Comparison of ENCODE assay signal across 11 cellular contexts in the genomic region with DNA sequence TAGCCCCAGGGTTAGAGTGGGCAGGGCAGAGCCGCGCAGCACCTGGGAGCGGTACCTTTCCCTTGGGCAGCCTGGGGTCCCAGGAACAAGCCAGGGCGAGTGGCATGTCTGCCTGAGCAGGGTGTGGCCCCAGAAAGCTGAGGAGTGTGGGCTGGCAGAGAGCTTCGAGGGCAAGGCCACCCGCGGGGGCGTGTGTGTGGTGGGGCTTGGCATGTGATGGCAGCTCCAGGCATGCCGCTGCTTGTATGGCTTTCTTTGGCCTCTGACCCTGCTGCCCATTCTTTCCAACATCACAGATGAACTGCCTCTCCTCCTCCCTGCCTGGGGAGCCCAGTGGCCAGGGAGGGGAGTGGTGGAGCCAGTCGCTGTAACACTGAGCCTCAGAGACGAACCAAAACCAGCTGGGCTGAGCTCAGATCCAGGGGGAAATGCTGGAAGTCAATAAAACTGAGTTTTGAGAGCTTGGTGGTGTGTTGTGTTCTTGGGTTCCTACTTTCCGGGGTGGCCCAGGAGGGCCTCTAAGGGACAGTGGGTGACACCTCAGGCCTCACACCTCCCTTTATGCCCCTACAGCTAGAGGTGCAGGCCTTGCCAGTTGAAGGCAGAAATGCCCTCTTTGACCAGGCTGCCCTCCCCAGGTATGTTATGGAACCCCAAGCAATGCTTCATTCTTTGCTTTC. TPM values are rescaled to one million over a fixed set of nuclear protein-coding genes. Genes with fewer than 3 reads are reported as not detected.
DNase-seq lines count a peak whose midpoint lies in the region; ATAC-seq, FAIRE-seq and TF ChIP-seq lines count a peak whose summit lies in the region.
"Had no signal": no experiment of that assay in that cellular context is flagged by ENCODE, and none has a peak within 500 bp of the region (broad histone marks: within the 10 kb centered on the region; RNA-seq: fewer than 3 reads in every experiment).

No MANE protein-coding gene starts in this region.

- peaks cover 11 to 20% (median 18%) of the 10 kb centered on the region in 4 donors for H3K4me1 Mint-ChIP-seq in naive thymus-derived CD8-positive, alpha-beta T cell

- H3K79me2 ChIP-seq in HepG2 (ENCODE audit: insufficient read depth, low read length), result no peaks in the 10 kb centered on the region

- no peak for TF ChIP-seq POLR2A in HepG2 (IDR thresholded peaks at IDR 0.05; ENCODE audit: insufficient read depth in 1 of 2, low read depth in 2 of 2, low read length in 2 of 2)
- TF ChIP-seq POLR2A in right lobe of liver (IDR thresholded peaks at IDR 0.05), result no peak

- no peak overlapping the region for H3K9ac ChIP-seq in HepG2 (ENCODE audit: insufficient read depth, low read depth, low read length)

- H3K27me3 ChIP-seq in HepG2 (ENCODE audit: control insufficient read depth in 1 of 2, insufficient read depth in 2 of 2, low read length in 2 of 2) (peaks cover 0 to 15% of the 10 kb centered on the region in 2 experiments; a peak in 4 of 5 replicates), right lobe of liver (no peaks in the 10 kb centered on the region), bronchial epithelial cell (ENCODE audit: control insufficient read depth, insufficient read depth, low read length) (no peaks in the 10 kb centered on the region)

- intact Hi-C loops in HepG2 (cut with micrococcal nuclease; ENCODE audit: unreplicated experiment), result no loop called here
- intact Hi-C loops in right lobe of liver (cut with DNase I), result no loop called here

- TF ChIP-seq EP300 in HepG2 (IDR thresholded peaks at IDR 0.05; ENCODE audit: low read depth in 2 of 2, low read length in 2 of 2) (no peak), HepG2 (CRISPR knock-in tag; IDR thresholded peaks at IDR 0.05; ENCODE audit: borderline replicate concordance) (no peak)

- no peak overlapping the region for H2AFZ ChIP-seq in HepG2 (ENCODE audit: low read length)

- H3K4me2 ChIP-seq in HepG2 (ENCODE audit: low read depth, low read length), result no peak overlapping the region

- no peaks in the 10 kb centered on the region for H3K27me3 Mint-ChIP-seq in naive thymus-derived CD8-positive, alpha-beta T cell

- TSS peak; percentile 57 for BruUV-seq in HepG2 (replicated peaks; lab: Mats Ljungman, UMichigan)

- H3K36me3 Mint-ChIP-seq in naive thymus-derived CD8-positive, alpha-beta T cell, result peaks cover 4 to 36% (median 10%) of the 10 kb centered on the region in 3 donors

- H3K36me3 ChIP-seq in HepG2 (replicated peaks in 1 of 2; ENCODE audit: control insufficient read depth in 1 of 2, insufficient read depth in 2 of 2, low read length in 2 of 2) (peaks cover 4 to 10% of the 10 kb centered on the region in 2 experiments; a peak in 4 of 5 replicates), right lobe of liver (peaks cover 0 to 40% (median 10%) of the 10 kb centered on the region in 4 donors), bronchial epithelial cell (ENCODE audit: control insufficient read depth, insufficient read depth, low read length) (peaks cover 20% of the 10 kb centered on the region)

- no peaks in the 10 kb centered on the region for H4K20me1 ChIP-seq in HepG2 (ENCODE audit: insufficient read depth, low read length)

- CTCF ChIA-PET in HepG2 (lab: Yijun Ruan, JAX; ENCODE audit: low intra/inter-chr PET ratio, low total read pairs), result no interaction called here

- POLR2A ChIA-PET in HepG2 (lab: Yijun Ruan, JAX), result interaction anchor here (0.9 to 3.0 kb wide), 9 partner anchors 8 to 196 kb away, joined by 3 to 14 read pairs (median 5); partner anchors contain the start of genes CNPPD1, DNAJB2, GLB1L and STK16
- POLR2A ChIA-PET in naive thymus-derived CD8-positive, alpha-beta T cell (lab: Charles Lee), result interaction anchor here (0.9 to 1.2 kb wide), 3 partner anchors 8 to 57 kb away, joined by 3 to 5 read pairs (median 3); partner anchors contain the start of genes ANKZF1 and ATG9A

- WGBS in HepG2 (ENCODE audit: low lambda C conversion rate), result 90% methylated on average over 12 of the region's 12 CpGs
- no CpG with 5 or more reads among the region's 12 CpGs for WGBS in right lobe of liver (ENCODE audit: insufficient coverage, low coverage, low lambda C conversion rate, missing lambda C conversion rate)

- H3K4me3 Mint-ChIP-seq in naive thymus-derived CD8-positive, alpha-beta T cell, result no peak overlapping the region

- TF ChIP-seq CTCF in HepG2 (CRISPR knock-in tag; IDR thresholded peaks at IDR 0.05), result no peak
- TF ChIP-seq CTCF in right lobe of liver (IDR thresholded peaks at IDR 0.05), result no peak
- no peak for TF ChIP-seq CTCF in bronchial epithelial cell (IDR thresholded peaks at IDR 0.05; ENCODE audit: insufficient read depth, low read length, severe bottlenecking)

- TF ChIP-seq RAD21 in HepG2 (CRISPR knock-in tag; IDR thresholded peaks at IDR 0.05), result no peak

- in situ Hi-C loops in HepG2 (cut with HindIII; ENCODE audit: extremely low pct_ligation_motif_present, low pct_unique_long_range_greater_than_20kb), result no loop called here

- peak overlapping the region in 7 of 10 donors; percentile 43 to 82 (median 80) for H3K27ac Mint-ChIP-seq in naive thymus-derived CD8-positive, alpha-beta T cell

- H3K4me1 ChIP-seq in HepG2 (ENCODE audit: insufficient read depth, low read length) (peaks cover 11% of the 10 kb centered on the region; the same call in 1 of the 2 replicates), right lobe of liver (no peaks in the 10 kb centered on the region)

- H3K9me3 ChIP-seq in HepG2 (ENCODE audit: low read length) (no peaks in the 10 kb centered on the region), right lobe of liver (no peaks in the 10 kb centered on the region)

- FAIRE-seq in HepG2 (lab: Jason Lieb, UNC), result no peak
- FAIRE-seq in bronchial epithelial cell (lab: Jason Lieb, UNC), result peak; percentile 75

- H3K27ac ChIP-seq in HepG2 (ENCODE audit: extremely low read length, insufficient read depth, low read length) (no peak overlapping the region), right lobe of liver (no peak overlapping the region)

- H3K4me3 ChIP-seq in HepG2 (replicated peaks in 1 of 3; ENCODE audit: insufficient read depth in 1 of 3, low read depth in 2 of 3, low read length in 3 of 3) (no peak overlapping the region), right lobe of liver (no peak overlapping the region), bronchial epithelial cell (ENCODE audit: low read depth, low read length) (no peak overlapping the region)

- DNase-seq in HepG2 (ENCODE audit: low spot score) (no peak), right lobe of liver (no peak), bronchial epithelial cell (ENCODE audit: low read depth) (peak; percentile 85), RPMI8226 (no peak)
- DNase-seq in naive thymus-derived CD8-positive, alpha-beta T cell, result no peak
- no peak for DNase-seq in activated CD4-positive, CD25-positive, alpha-beta regulatory T cell treated with anti-CD3 and anti-CD28 coated beads, Interleukin-2, amount 50 U/mL, for 72 hours
- DNase-seq: activated CD4-positive, alpha-beta T cell treated with anti-CD3 and anti-CD28 coated beads, Interleukin-2, amount 50 U/mL, for 48 hours; AML-193; NK-92 treated with Interleukin-12 subunit alpha and Interleukin-12 subunit beta, amount 100 ng/mL, for 24 hours had no signal

- no peak; the same call in 2 of the 3 replicates for ATAC-seq in HepG2
- ATAC-seq in right lobe of liver, result no peak
- peak; percentile 26 to 31 for ATAC-seq in naive thymus-derived CD8-positive, alpha-beta T cell
- no peak for ATAC-seq in HG03135 (IDR thresholded peaks at IDR 0.05; ENCODE audit: unreplicated experiment)
- no peak for ATAC-seq in GM21737 (IDR thresholded peaks at IDR 0.05; ENCODE audit: unreplicated experiment)

- no peaks in the 10 kb centered on the region for H3K9me3 Mint-ChIP-seq in naive thymus-derived CD8-positive, alpha-beta T cell

RNA-seq across cellular contexts. Expression of gene DNAJB2, which starts 7.4 kb away (rescaled TPM):
- total RNA-seq in HepG2 (2016; rRNA removed; fragmentation: Illumina TruSeq; extraction: Trizol) (18.6 and 21.3 TPM in 2 replicates), right lobe of liver (10 to 100 TPM; 32.6 to 52.1 (median 39.9) TPM), bronchial epithelial cell (57.6 and 60.0 TPM in 2 replicates)
- 11.0 and 12.3 TPM in 2 replicates for total RNA-seq in HepG2 (2016; cell fraction: cytosol; rRNA removed; fragmentation: Illumina TruSeq; extraction: Trizol; ENCODE audit: low read depth)
- total RNA-seq in HepG2 (2016; cell fraction: insoluble cytoplasmic fraction; rRNA removed; fragmentation: Illumina TruSeq; extraction: Trizol), result 17.1 and 21.1 TPM in 2 replicates
- total RNA-seq in HepG2 (2016; cell fraction: membrane; rRNA removed; fragmentation: Illumina TruSeq; extraction: Trizol), result 18.1 and 22.0 TPM in 2 replicates
- 14.6 and 15.9 TPM in 2 replicates for total RNA-seq in HepG2 (2016; cell fraction: nucleus; rRNA removed; fragmentation: Illumina TruSeq; extraction: Trizol)
- 31.1 and 55.2 TPM in 2 replicates for polyA plus RNA-seq in HepG2 (2011; rRNA removed)
- polyA plus RNA-seq in HepG2 (2011; cell fraction: cytosol; rRNA removed), result 30.3 and 35.7 TPM in 2 replicates
- 135 and 143 TPM in 2 replicates for polyA plus RNA-seq in HepG2 (2011; cell fraction: nucleus; rRNA removed)
- polyA plus RNA-seq in HepG2 (2012), result 29.8 and 56.4 TPM in 2 replicates
- polyA plus RNA-seq in HepG2 (2016; cell fraction: cytosol; fragmentation: Illumina TruSeq; extraction: Trizol; ENCODE audit: low read depth), result 12.6 and 15.8 TPM in 2 replicates
- polyA plus RNA-seq in HepG2 (2016; cell fraction: insoluble cytoplasmic fraction; fragmentation: Illumina TruSeq; extraction: Trizol; ENCODE audit: low read depth), result 26.8 and 30.7 TPM in 2 replicates
- 23.9 and 24.2 TPM in 2 replicates for polyA plus RNA-seq in HepG2 (2016; cell fraction: membrane; fragmentation: Illumina TruSeq; extraction: Trizol; ENCODE audit: low read depth)
- polyA plus RNA-seq in HepG2 (2016; cell fraction: nucleus; fragmentation: Illumina TruSeq; extraction: Trizol; ENCODE audit: insufficient read depth, low read depth), result 42.9 and 50.3 TPM in 2 replicates
- polyA minus RNA-seq in HepG2 (2011; rRNA and poly(A)+ RNA removed; ENCODE audit: low replicate concordance), result 17.7 and 40.8 TPM in 2 replicates
- 14.7 and 20.1 TPM in 2 replicates for polyA minus RNA-seq in HepG2 (2011; cell fraction: cytosol; rRNA and poly(A)+ RNA removed)
- polyA minus RNA-seq in HepG2 (2011; cell fraction: nucleus; rRNA and poly(A)+ RNA removed), result 23.2 and 30.5 TPM in 2 replicates
- 100 to 1,000 TPM; 102 to 105 TPM for total RNA-seq in naive thymus-derived CD8-positive, alpha-beta T cell
- polyA plus RNA-seq in naive thymus-derived CD8-positive, alpha-beta T cell, result 1 to 10 TPM; 5.0 to 6.6 (median 5.9) TPM

RNA-seq across cellular contexts. Expression of gene PTPRN, which starts 22.6 kb away (rescaled TPM):
- total RNA-seq in HepG2 (2016; rRNA removed; fragmentation: Illumina TruSeq; extraction: Trizol) (not detected in 2 replicates), right lobe of liver (under 1 TPM in 1 of 6 experiments, not detected in 5; 0.31 TPM), bronchial epithelial cell (0.13 and 1.3 TPM in 2 replicates)
- not detected in 2 replicates for total RNA-seq in HepG2 (2016; cell fraction: cytosol; rRNA removed; fragmentation: Illumina TruSeq; extraction: Trizol; ENCODE audit: low read depth)
- total RNA-seq in HepG2 (2016; cell fraction: insoluble cytoplasmic fraction; rRNA removed; fragmentation: Illumina TruSeq; extraction: Trizol), result not detected in 2 replicates
- total RNA-seq in HepG2 (2016; cell fraction: membrane; rRNA removed; fragmentation: Illumina TruSeq; extraction: Trizol), result not detected in 2 replicates
- not detected in 2 replicates for total RNA-seq in HepG2 (2016; cell fraction: nucleus; rRNA removed; fragmentation: Illumina TruSeq; extraction: Trizol)
- 0.24 and 0.26 TPM in 2 replicates for polyA plus RNA-seq in HepG2 (2011; rRNA removed)
- polyA plus RNA-seq in HepG2 (2011; cell fraction: cytosol; rRNA removed), result 0.05 and 0.10 TPM in 2 replicates
- 0.08 and 0.12 TPM in 2 replicates for polyA plus RNA-seq in HepG2 (2011; cell fraction: nucleus; rRNA removed)
- polyA plus RNA-seq in HepG2 (2012), result 0.51 and 0.74 TPM in 2 replicates
- not detected in 2 replicates for polyA plus RNA-seq in HepG2 (2016; cell fraction: cytosol; fragmentation: Illumina TruSeq; extraction: Trizol; ENCODE audit: low read depth)
- polyA plus RNA-seq in HepG2 (2016; cell fraction: insoluble cytoplasmic fraction; fragmentation: Illumina TruSeq; extraction: Trizol; ENCODE audit: low read depth), result not detected in 2 replicates
- polyA plus RNA-seq in HepG2 (2016; cell fraction: membrane; fragmentation: Illumina TruSeq; extraction: Trizol; ENCODE audit: low read depth), result not detected in 2 replicates
- polyA plus RNA-seq in HepG2 (2016; cell fraction: nucleus; fragmentation: Illumina TruSeq; extraction: Trizol; ENCODE audit: insufficient read depth, low read depth), result not detected in 2 replicates
- 0.06 TPM in 1 of 2 replicates, not detected in the other for polyA minus RNA-seq in HepG2 (2011; rRNA and poly(A)+ RNA removed; ENCODE audit: low replicate concordance)
- not detected in 2 replicates for polyA minus RNA-seq in HepG2 (2011; cell fraction: cytosol; rRNA and poly(A)+ RNA removed)
- not detected in 2 replicates for polyA minus RNA-seq in HepG2 (2011; cell fraction: nucleus; rRNA and poly(A)+ RNA removed)
- total RNA-seq in naive thymus-derived CD8-positive, alpha-beta T cell, result not detected
- under 1 TPM in 2 of 3 donors, not detected in 1; 0.27 to 0.31 TPM for polyA plus RNA-seq in naive thymus-derived CD8-positive, alpha-beta T cell

RNA-seq across cellular contexts. Expression of gene TUBA4A, which starts 32.9 kb away (rescaled TPM):
- total RNA-seq in HepG2 (2016; rRNA removed; fragmentation: Illumina TruSeq; extraction: Trizol) (0.97 and 1.3 TPM in 2 replicates), right lobe of liver (100 to 1,000 TPM in 1 of 6 experiments, 10 to 100 TPM in 5; 14.9 to 114 (median 35.6) TPM), bronchial epithelial cell (47.9 and 68.7 TPM in 2 replicates)
- 0.10 and 0.18 TPM in 2 replicates for total RNA-seq in HepG2 (2016; cell fraction: cytosol; rRNA removed; fragmentation: Illumina TruSeq; extraction: Trizol; ENCODE audit: low read depth)
- total RNA-seq in HepG2 (2016; cell fraction: insoluble cytoplasmic fraction; rRNA removed; fragmentation: Illumina TruSeq; extraction: Trizol), result 1.2 and 2.1 TPM in 2 replicates
- total RNA-seq in HepG2 (2016; cell fraction: membrane; rRNA removed; fragmentation: Illumina TruSeq; extraction: Trizol), result 0.34 and 0.52 TPM in 2 replicates
- 0.78 and 0.81 TPM in 2 replicates for total RNA-seq in HepG2 (2016; cell fraction: nucleus; rRNA removed; fragmentation: Illumina TruSeq; extraction: Trizol)
- 12.7 and 19.5 TPM in 2 replicates for polyA plus RNA-seq in HepG2 (2011; rRNA removed)
- polyA plus RNA-seq in HepG2 (2011; cell fraction: cytosol; rRNA removed), result 10.0 and 11.2 TPM in 2 replicates
- 37.1 and 38.2 TPM in 2 replicates for polyA plus RNA-seq in HepG2 (2011; cell fraction: nucleus; rRNA removed)
- 15.6 and 17.6 TPM in 2 replicates for polyA plus RNA-seq in HepG2 (2012)
- 0.87 and 1.3 TPM in 2 replicates for polyA plus RNA-seq in HepG2 (2016; cell fraction: cytosol; fragmentation: Illumina TruSeq; extraction: Trizol; ENCODE audit: low read depth)
- polyA plus RNA-seq in HepG2 (2016; cell fraction: insoluble cytoplasmic fraction; fragmentation: Illumina TruSeq; extraction: Trizol; ENCODE audit: low read depth), result 2.8 TPM in 2 replicates
- 0.76 and 1.1 TPM in 2 replicates for polyA plus RNA-seq in HepG2 (2016; cell fraction: membrane; fragmentation: Illumina TruSeq; extraction: Trizol; ENCODE audit: low read depth)
- polyA plus RNA-seq in HepG2 (2016; cell fraction: nucleus; fragmentation: Illumina TruSeq; extraction: Trizol; ENCODE audit: insufficient read depth, low read depth), result 1.9 and 3.4 TPM in 2 replicates
- 6.5 and 116 TPM in 2 replicates for polyA minus RNA-seq in HepG2 (2011; rRNA and poly(A)+ RNA removed; ENCODE audit: low replicate concordance)
- 1.8 and 2.1 TPM in 2 replicates for polyA minus RNA-seq in HepG2 (2011; cell fraction: cytosol; rRNA and poly(A)+ RNA removed)
- polyA minus RNA-seq in HepG2 (2011; cell fraction: nucleus; rRNA and poly(A)+ RNA removed), result 2.0 and 3.0 TPM in 2 replicates
- total RNA-seq in naive thymus-derived CD8-positive, alpha-beta T cell, result 100 to 1,000 TPM; 143 to 144 TPM
- 100 to 1,000 TPM; 107 to 275 (median 122) TPM for polyA plus RNA-seq in naive thymus-derived CD8-positive, alpha-beta T cell

RNA-seq across cellular contexts. Expression of gene TUBA4B, which starts 33.5 kb away (rescaled TPM):
- total RNA-seq in HepG2 (2016; rRNA removed; fragmentation: Illumina TruSeq; extraction: Trizol), result 0.18 and 0.29 TPM in 2 replicates
- total RNA-seq in HepG2 (2016; cell fraction: cytosol; rRNA removed; fragmentation: Illumina TruSeq; extraction: Trizol; ENCODE audit: low read depth), result 0.30 and 0.35 TPM in 2 replicates
- 0.18 and 0.24 TPM in 2 replicates for total RNA-seq in HepG2 (2016; cell fraction: insoluble cytoplasmic fraction; rRNA removed; fragmentation: Illumina TruSeq; extraction: Trizol)
- total RNA-seq in HepG2 (2016; cell fraction: membrane; rRNA removed; fragmentation: Illumina TruSeq; extraction: Trizol), result 0.34 and 0.41 TPM in 2 replicates
- 0.28 TPM in 1 of 2 replicates, not detected in the other for total RNA-seq in HepG2 (2016; cell fraction: nucleus; rRNA removed; fragmentation: Illumina TruSeq; extraction: Trizol)
- 0.18 and 0.22 TPM in 2 replicates for polyA plus RNA-seq in HepG2 (2011; rRNA removed)
- 0.32 and 0.55 TPM in 2 replicates for polyA plus RNA-seq in HepG2 (2011; cell fraction: cytosol; rRNA removed)
- 0.19 and 0.21 TPM in 2 replicates for polyA plus RNA-seq in HepG2 (2011; cell fraction: nucleus; rRNA removed)
- not detected in 2 replicates for polyA plus RNA-seq in HepG2 (2012)
- polyA plus RNA-seq in HepG2 (2016; cell fraction: cytosol; fragmentation: Illumina TruSeq; extraction: Trizol; ENCODE audit: low read depth), result 0.10 and 0.15 TPM in 2 replicates
- 0.27 and 0.32 TPM in 2 replicates for polyA plus RNA-seq in HepG2 (2016; cell fraction: insoluble cytoplasmic fraction; fragmentation: Illumina TruSeq; extraction: Trizol; ENCODE audit: low read depth)
- polyA plus RNA-seq in HepG2 (2016; cell fraction: membrane; fragmentation: Illumina TruSeq; extraction: Trizol; ENCODE audit: low read depth), result 0.21 and 0.30 TPM in 2 replicates
- 0.57 TPM in 1 of 2 replicates, not detected in the other for polyA plus RNA-seq in HepG2 (2016; cell fraction: nucleus; fragmentation: Illumina TruSeq; extraction: Trizol; ENCODE audit: insufficient read depth, low read depth)
- polyA minus RNA-seq in HepG2 (2011; rRNA and poly(A)+ RNA removed; ENCODE audit: low replicate concordance), result 0.19 TPM in 1 of 2 replicates, not detected in the other
- not detected in 2 replicates for polyA minus RNA-seq in HepG2 (2011; cell fraction: cytosol; rRNA and poly(A)+ RNA removed)
- not detected in 2 replicates for polyA minus RNA-seq in HepG2 (2011; cell fraction: nucleus; rRNA and poly(A)+ RNA removed)
- total RNA-seq in right lobe of liver, result 1 to 10 TPM in 1 of 6 experiments, under 1 TPM in 3, not detected in 2; 0.27 to 2.0 (median 0.57) TPM
- not detected in 2 replicates for total RNA-seq in bronchial epithelial cell
- not detected for total RNA-seq in naive thymus-derived CD8-positive, alpha-beta T cell
- polyA plus RNA-seq in naive thymus-derived CD8-positive, alpha-beta T cell, result not detected

RNA-seq across cellular contexts. Expression of gene STK16, which starts 41.3 kb away (rescaled TPM):
- 27.0 and 28.0 TPM in 2 replicates for total RNA-seq in HepG2 (2016; rRNA removed; fragmentation: Illumina TruSeq; extraction: Trizol)
- total RNA-seq in HepG2 (2016; cell fraction: cytosol; rRNA removed; fragmentation: Illumina TruSeq; extraction: Trizol; ENCODE audit: low read depth), result 31.9 and 35.5 TPM in 2 replicates
- 21.9 and 24.8 TPM in 2 replicates for total RNA-seq in HepG2 (2016; cell fraction: insoluble cytoplasmic fraction; rRNA removed; fragmentation: Illumina TruSeq; extraction: Trizol)
- 61.2 and 65.9 TPM in 2 replicates for total RNA-seq in HepG2 (2016; cell fraction: membrane; rRNA removed; fragmentation: Illumina TruSeq; extraction: Trizol)
- total RNA-seq in HepG2 (2016; cell fraction: nucleus; rRNA removed; fragmentation: Illumina TruSeq; extraction: Trizol), result 19.2 and 22.9 TPM in 2 replicates
- 50.9 and 60.5 TPM in 2 replicates for polyA plus RNA-seq in HepG2 (2011; rRNA removed)
- 56.2 and 60.4 TPM in 2 replicates for polyA plus RNA-seq in HepG2 (2011; cell fraction: cytosol; rRNA removed)
- 80.4 and 87.0 TPM in 2 replicates for polyA plus RNA-seq in HepG2 (2011; cell fraction: nucleus; rRNA removed)
- polyA plus RNA-seq in HepG2 (2012), result 25.9 and 27.6 TPM in 2 replicates
- polyA plus RNA-seq in HepG2 (2016; cell fraction: cytosol; fragmentation: Illumina TruSeq; extraction: Trizol; ENCODE audit: low read depth), result 43.0 and 56.8 TPM in 2 replicates
- 23.1 and 28.9 TPM in 2 replicates for polyA plus RNA-seq in HepG2 (2016; cell fraction: insoluble cytoplasmic fraction; fragmentation: Illumina TruSeq; extraction: Trizol; ENCODE audit: low read depth)
- polyA plus RNA-seq in HepG2 (2016; cell fraction: membrane; fragmentation: Illumina TruSeq; extraction: Trizol; ENCODE audit: low read depth), result 54.8 and 59.8 TPM in 2 replicates
- 35.1 and 36.1 TPM in 2 replicates for polyA plus RNA-seq in HepG2 (2016; cell fraction: nucleus; fragmentation: Illumina TruSeq; extraction: Trizol; ENCODE audit: insufficient read depth, low read depth)
- 37.1 and 63.8 TPM in 2 replicates for polyA minus RNA-seq in HepG2 (2011; rRNA and poly(A)+ RNA removed; ENCODE audit: low replicate concordance)
- polyA minus RNA-seq in HepG2 (2011; cell fraction: cytosol; rRNA and poly(A)+ RNA removed), result 12.2 and 18.8 TPM in 2 replicates
- polyA minus RNA-seq in HepG2 (2011; cell fraction: nucleus; rRNA and poly(A)+ RNA removed), result 36.2 and 47.5 TPM in 2 replicates
- total RNA-seq in right lobe of liver, result 10 to 100 TPM; 17.7 to 28.1 (median 21.9) TPM
- total RNA-seq in bronchial epithelial cell, result 48.3 and 50.8 TPM in 2 replicates
- 10 to 100 TPM; 22.4 to 22.6 TPM for total RNA-seq in naive thymus-derived CD8-positive, alpha-beta T cell
- polyA plus RNA-seq in naive thymus-derived CD8-positive, alpha-beta T cell, result 10 to 100 TPM; 21.6 to 25.8 (median 23.7) TPM

Comparison
In these comparisons a context has a peak if more than half of its experiments do, and no peak if none do; other contexts are left out.
1. RNA of gene TUBA4A, which starts 32.9 kb away (total RNA-seq): 143 to 144 TPM in naive thymus-derived CD8-positive, alpha-beta T cell, 47.9 to 68.7 TPM in bronchial epithelial cell and 14.9 to 114 TPM in right lobe of liver; 0.10 to 2.1 TPM in HepG2; every median in the first group is over 4 times any median in the second.
2. ATAC-seq: peak in naive thymus-derived CD8-positive, alpha-beta T cell (2 of 2); none in HepG2 (single experiment), right lobe of liver (0 of 4), HG03135 (single experiment) and GM21737 (single experiment).